In the genomic region with DNA sequence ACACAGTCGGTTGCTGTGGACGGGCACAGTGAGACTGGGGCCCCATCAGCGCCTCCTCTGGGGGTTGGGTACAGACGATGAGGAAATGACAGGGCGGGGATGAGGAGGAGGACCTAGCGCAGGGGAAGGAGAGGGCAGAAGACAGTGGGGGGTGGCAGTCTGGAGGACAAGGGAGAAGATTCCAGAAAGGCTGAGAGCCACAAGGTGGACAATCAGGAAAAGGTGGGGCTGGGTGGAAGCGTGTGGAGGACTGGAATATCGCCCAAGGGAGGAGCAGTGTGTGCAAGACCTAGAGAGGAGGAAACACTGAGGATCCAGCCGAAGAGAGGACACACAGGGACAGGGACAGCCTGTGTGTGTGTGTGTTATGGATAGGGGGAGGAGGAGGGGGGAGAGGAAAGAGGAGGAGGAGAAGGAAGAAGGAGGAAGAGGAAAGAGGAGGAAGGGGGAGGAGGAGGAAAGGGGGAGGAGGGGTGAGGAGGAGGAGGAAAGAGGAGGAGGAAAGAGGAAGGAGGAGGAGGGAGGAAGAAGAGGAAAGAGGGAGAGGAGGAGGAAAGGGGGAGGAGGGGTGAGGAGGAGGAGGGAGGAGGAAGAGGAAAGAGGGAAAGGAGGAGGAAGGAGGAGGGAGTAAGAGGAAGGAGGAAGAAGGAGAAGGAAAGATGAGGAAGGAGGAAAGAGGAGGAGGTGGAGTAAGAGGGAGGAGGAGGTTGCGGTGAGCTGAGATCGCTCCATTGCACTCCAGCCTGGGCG, we compare ENCODE assay signal across 1 cellular context.
TF ChIP-seq lines count a peak whose summit lies in the region.

No MANE protein-coding gene starts in this region.

TF ChIP-seq in GM12891, 5 proteins besides CTCF, POLR2A, EP300 and RAD21:
- no peak for TF ChIP-seq POLR2AphosphoS5 (IDR thresholded peaks at IDR 0.05; ENCODE audit: low read depth, low read length)
- TF ChIP-seq TAF1 (IDR thresholded peaks at IDR 0.05; ENCODE audit: low read depth, low read length): no peak
- TF ChIP-seq POU2F2 (IDR thresholded peaks at IDR 0.05; ENCODE audit: low read depth, low read length): no peak
- TF ChIP-seq PAX5 (IDR thresholded peaks at IDR 0.05; ENCODE audit: insufficient read depth, low read length, severe bottlenecking): no peak
- no peak for TF ChIP-seq SPI1 (IDR thresholded peaks at IDR 0.05; ENCODE audit: low read depth, low read length)
